10 cellular contexts compared by ENCODE assay signal in the genomic region with DNA sequence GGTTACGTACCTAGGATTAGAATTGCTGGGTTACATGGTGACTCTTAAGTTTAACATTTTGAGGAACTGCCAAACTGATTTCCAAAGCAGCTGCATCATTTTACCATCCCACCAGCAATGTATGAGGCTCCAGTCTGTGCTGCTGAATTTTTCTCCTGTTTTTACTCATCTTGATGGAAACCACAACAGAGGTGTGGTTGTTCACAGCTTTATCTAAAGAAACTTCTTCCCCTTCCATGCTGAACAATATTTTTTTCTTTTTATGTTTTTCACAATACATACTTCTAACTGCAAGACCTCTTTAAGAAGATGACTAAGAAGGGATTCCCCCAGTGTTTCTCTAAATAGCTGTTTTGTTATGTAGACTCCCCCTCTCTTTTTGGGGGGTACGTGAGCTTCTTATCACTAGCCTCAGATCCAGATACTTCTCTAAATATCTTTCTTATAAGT. TPM values are rescaled to one million over a fixed set of nuclear protein-coding genes. Genes with fewer than 3 reads are reported as not detected.
A peak's percentile ranks its signal among the peaks of the same experiment; 100 is the strongest.
DNase-seq lines count a peak whose midpoint lies in the region; ATAC-seq, FAIRE-seq and TF ChIP-seq lines count a peak whose summit lies in the region.
"Had no signal": no experiment of that assay in that cellular context is flagged by ENCODE, and none has a peak within 500 bp of the region (broad histone marks: within the 10 kb centered on the region; RNA-seq: fewer than 3 reads in every experiment).

No MANE protein-coding gene starts in this region.

- H3K36me3 ChIP-seq in breast epithelium (no peaks in the 10 kb centered on the region), GM12878 (ENCODE audit: control insufficient read depth in 2 of 2, insufficient read depth in 2 of 2, low read length in 1 of 2) (peaks cover 4 to 6% of the 10 kb centered on the region in 2 experiments), tibial nerve (peaks cover 0 to 72% (median 0%) of the 10 kb centered on the region in 3 donors), pancreas (peaks cover 0 to 39% (median 0%) of the 10 kb centered on the region in 3 donors)

- peak overlapping the region; percentile 10; the same call in 1 of the 2 replicates for H2AFZ ChIP-seq in GM12878 (ENCODE audit: control insufficient read depth, low read depth, low read length)
- H2AFZ ChIP-seq: parathyroid adenoma had no signal

- H3K4me1 ChIP-seq in breast epithelium (no peaks in the 10 kb centered on the region), GM12878 (ENCODE audit: control insufficient read depth, insufficient read depth, low read length) (peaks cover 43% of the 10 kb centered on the region), tibial nerve (peaks cover 0 to 39% (median 18%) of the 10 kb centered on the region in 4 donors), pancreas (no peaks in the 10 kb centered on the region)
- H3K4me1 ChIP-seq: parathyroid adenoma had no signal

- no peaks in the 10 kb centered on the region for H3K27me3 ChIP-seq in breast epithelium
- H3K27me3 ChIP-seq in GM12878 (replicated peaks in 1 of 2; ENCODE audit: control insufficient read depth in 2 of 2, insufficient read depth in 2 of 2, low read length in 1 of 2): no peaks in the 10 kb centered on the region
- H3K27me3 ChIP-seq in tibial nerve: no peaks in the 10 kb centered on the region
- no peaks in the 10 kb centered on the region for H3K27me3 ChIP-seq in pancreas

- peaks cover 50% of the 10 kb centered on the region for H3K4me1 Mint-ChIP-seq in MCF 10A (ENCODE audit: insufficient read depth, unreplicated experiment)

- H4K20me1 ChIP-seq in GM12878 (ENCODE audit: control insufficient read depth, insufficient read depth): no peaks in the 10 kb centered on the region

- no peaks in the 10 kb centered on the region for H3K79me2 ChIP-seq in GM12878 (ENCODE audit: control insufficient read depth, insufficient read depth, low read length)
- H3K79me2 ChIP-seq: parathyroid adenoma had no signal

- H3K4me3 Mint-ChIP-seq in MCF 10A (ENCODE audit: unreplicated experiment): no peak overlapping the region

- SMC1A ChIA-PET in GM12878 (lab: Charles Lee; ENCODE audit: uncharacterized antibody, unreplicated experiment): interaction anchor here (0.6 to 11.0 kb wide), 34 partner anchors 10 to 629 kb away, joined by 3 to 141 read pairs (median 4); a partner anchor contains a TSS

- peaks cover 83% of the 10 kb centered on the region for H3K36me3 Mint-ChIP-seq in MCF 10A (ENCODE audit: insufficient read depth, unreplicated experiment)

- BruUV-seq in MCF 10A (replicated peaks; lab: Mats Ljungman, UMichigan) (no TSS peak), GM12878 (replicated peaks; lab: Mats Ljungman, UMichigan) (no TSS peak)

- peak; percentile 89 for FAIRE-seq in GM12878 (lab: Jason Lieb, UNC)
- no peak for FAIRE-seq in pancreas (lab: Jason Lieb, UNC)

- ATAC-seq in HG03460 (IDR thresholded peaks at IDR 0.05; ENCODE audit: unreplicated experiment) (peak; percentile 41), GM12878 (peak; percentile 70), pancreas (no peak)

- H3K9me3 ChIP-seq in breast epithelium: no peaks in the 10 kb centered on the region
- no peaks in the 10 kb centered on the region for H3K9me3 ChIP-seq in GM12878 (replicated peaks; ENCODE audit: control insufficient read depth, insufficient read depth, low read length)
- no peaks in the 10 kb centered on the region for H3K9me3 ChIP-seq in tibial nerve
- H3K9me3 ChIP-seq in pancreas: no peaks in the 10 kb centered on the region

- RAD21 ChIA-PET in GM12878 (lab: Charles Lee; ENCODE audit: unreplicated experiment): interaction anchor here (0.9 to 6.8 kb wide), 14 partner anchors 24 to 254 kb away, joined by 3 to 144 read pairs (median 6); a partner anchor contains a TSS

- H3K4me3 ChIP-seq in breast epithelium (no peak overlapping the region), GM12878 (peak overlapping the region; percentile 17; the same call in 1 of the 2 replicates), tibial nerve (no peak overlapping the region), pancreas (no peak overlapping the region)

- H3K27ac ChIP-seq in breast epithelium (no peak overlapping the region), GM12878 (ENCODE audit: control insufficient read depth, insufficient read depth) (peak overlapping the region; percentile 68), tibial nerve (peak overlapping the region in 3 of 4 donors; percentile 53 to 76 (median 66)), pancreas (no peak overlapping the region)
- H3K27ac ChIP-seq: parathyroid adenoma had no signal

- peak overlapping the region; percentile 43 for H3K4me2 ChIP-seq in GM12878 (ENCODE audit: control insufficient read depth, insufficient read depth)

- intact Hi-C loops in MCF 10A (cut with micrococcal nuclease): loop anchor here (2.0 to 10.0 kb wide), 2 partner anchors 19 to 49 kb away; a partner anchor contains a TSS
- intact Hi-C loops in breast epithelium (cut with DNase I; ENCODE audit: low total_unique reads): no loop called here
- intact Hi-C loops in GM12878 (cut with micrococcal nuclease; ENCODE audit: unreplicated experiment): loop anchor here (1.0 to 5.0 kb wide), 2 partner anchors 23 to 176 kb away; no protein-coding TSS in a partner anchor
- intact Hi-C loops in pancreas (cut with DNase I): loop anchor here in 1 of 3 donors (5.0 kb wide), 1 partner anchor 101 kb away; no protein-coding TSS in a partner anchor

- POLR2A ChIA-PET in MCF 10A (lab: Yijun Ruan, JAX): interaction anchor here (0.6 to 5.7 kb wide), 6 partner anchors 18 to 105 kb away, joined by 3 to 99 read pairs (median 4); a partner anchor contains a TSS
- POLR2A ChIA-PET in GM12878 (lab: Charles Lee): interaction anchor here (1.1 to 3.0 kb wide), 6 partner anchors 23 to 171 kb away, joined by 3 to 9 read pairs (median 6); a partner anchor contains a TSS

- no peak for TF ChIP-seq RAD21 in GM12878 (IDR thresholded peaks at IDR 0.05; ENCODE audit: insufficient read depth, low read depth, low read length)

- TF ChIP-seq EP300 in GM12878 (IDR thresholded peaks at IDR 0.05; ENCODE audit: borderline replicate concordance in 1 of 2, control insufficient read depth in 1 of 2, low read depth in 2 of 2, low read length in 2 of 2) (peak in 1 of 2 experiments; percentile 60; a peak in 1 of 4 replicates), tibial nerve (IDR thresholded peaks at IDR 0.05) (no peak)

- WGBS in GM12878 (ENCODE audit: insufficient coverage, insufficient replicate concordance, low lambda C conversion rate, missing lambda C conversion rate): 41% methylated on average over 2 of the region's 2 CpGs
- 51% methylated on average over 2 of the region's 2 CpGs for WGBS in tibial nerve, 2 donors
- WGBS in pancreas, 2 donors: 76 to 77% methylated on average over 2 of the region's 2 CpGs

- TF ChIP-seq CTCF in MCF 10A (IDR thresholded peaks at IDR 0.05; ENCODE audit: unreplicated experiment) (no peak), breast epithelium (IDR thresholded peaks at IDR 0.05) (no peak), GM12878 (IDR thresholded peaks at IDR 0.05 in 2 of 3, conservative IDR thresholded peaks at IDR 0.05 in 1 of 3; ENCODE audit: control insufficient read depth in 2 of 3, extremely low read depth in 1 of 3, insufficient read depth in 1 of 3, low read depth in 3 of 3, low read length in 3 of 3) (no peak), tibial nerve (IDR thresholded peaks at IDR 0.05) (no peak), pancreas (IDR thresholded peaks at IDR 0.05) (no peak)

- no peaks in the 10 kb centered on the region for H3K27me3 Mint-ChIP-seq in MCF 10A (ENCODE audit: insufficient read depth, unreplicated experiment)

- H3K9ac ChIP-seq in GM12878 (ENCODE audit: control insufficient read depth, insufficient read depth, low read length): peak overlapping the region; percentile 13; the same call in 1 of the 2 replicates
- H3K9ac ChIP-seq: parathyroid adenoma had no signal

- DNase-seq in MCF 10A (ENCODE audit: unreplicated experiment) (no peak), breast epithelium (ENCODE audit: low spot score in 2 of 2) (no peak), GM12878 (ENCODE audit: low read depth, low spot score) (peak; percentile 76), tibial nerve (ENCODE audit: low spot score in 2 of 2) (no peak), pancreas (no peak), NCI-H82 treated with DMSO at 0.1 percent for 48 hours (lab: John Stamatoyannopoulos, UW; ENCODE audit: unreplicated experiment) (no peak)
- no peak for DNase-seq in stimulated activated naive CD4-positive, alpha-beta T cell (lab: John Stamatoyannopoulos, UW)
- DNase-seq: NCI-H1105 had no signal

- in situ Hi-C loops in GM12878 (cut with MboI): loop anchor here (5.0 to 10.0 kb wide), 2 partner anchors 106 to 259 kb away; no protein-coding TSS in a partner anchor

- CTCF ChIA-PET in MCF 10A (lab: Yijun Ruan, JAX) (interaction anchor here (0.6 to 10.4 kb wide), 14 partner anchors 10 to 254 kb away, joined by 3 to 232 read pairs (median 4); a partner anchor contains a TSS), GM12878 (lab: Yijun Ruan, JAX) (interaction anchor here (0.6 to 10.8 kb wide), 26 partner anchors 9 to 1006 kb away, joined by 3 to 144 read pairs (median 4); a partner anchor contains a TSS)

- TF ChIP-seq POLR2A in breast epithelium (IDR thresholded peaks at IDR 0.05) (no peak), GM12878 (IDR thresholded peaks at IDR 0.05; ENCODE audit: low read depth, low read length) (no peak), tibial nerve (IDR thresholded peaks at IDR 0.05) (no peak)

- no peaks in the 10 kb centered on the region for H3K9me3 Mint-ChIP-seq in MCF 10A (ENCODE audit: unreplicated experiment)

- H3K27ac Mint-ChIP-seq in MCF 10A (ENCODE audit: low read depth, unreplicated experiment): peak overlapping the region; percentile 97

RNA-seq across cellular contexts. Expression of a gene that starts 24.0 kb away (rescaled TPM):
- 25.8 and 26.9 TPM in 2 replicates for total RNA-seq in MCF 10A (2022)
- total RNA-seq in breast epithelium: 10 to 100 TPM; 19.8 to 34.7 (median 29.0) TPM
- 41.0 and 43.6 TPM in 2 replicates for total RNA-seq in GM12878 (2013; cell fraction: nucleolus; rRNA removed)
- total RNA-seq in GM12878 (2014; rRNA removed): 11.6 and 13.3 TPM in 2 replicates
- 12.9 and 13.5 TPM in 2 replicates for total RNA-seq in GM12878 (2014; rRNA removed; fragmentation: Illumina TruSeq; extraction: Trizol)
- total RNA-seq in GM12878 (2021): 14.1 and 14.3 TPM in 2 replicates
- 4.6 TPM for polyA plus RNA-seq in GM12878 (2011; ENCODE audit: low read depth)
- 13.9 and 14.8 TPM in 2 replicates for polyA plus RNA-seq in GM12878 (2011; rRNA removed)
- 11.4 and 13.8 TPM in 2 replicates for polyA plus RNA-seq in GM12878 (2011; cell fraction: cytosol; rRNA removed)
- polyA plus RNA-seq in GM12878 (2011; cell fraction: nucleus; rRNA removed): 13.3 and 14.6 TPM in 2 replicates
- polyA plus RNA-seq in GM12878 (2012): 5.6 and 8.9 TPM in 2 replicates
- 12.5 and 13.2 TPM in 2 replicates for polyA plus RNA-seq in GM12878 (2014; fragmentation: Illumina TruSeq; extraction: Trizol)
- polyA plus RNA-seq in GM12878 (2014; fragmentation: Nextera tagmentation; extraction: Ambion mirVana): 1 to 10 TPM; 5.3 to 5.8 TPM
- polyA plus RNA-seq in GM12878 (2014; rRNA removed): 10.6 and 15.7 TPM in 2 replicates
- 10 to 100 TPM; 11.9 to 12.5 TPM for polyA plus RNA-seq in GM12878 (2016; fragmentation: Nextera tagmentation; extraction: Ambion mirVana)
- polyA minus RNA-seq in GM12878 (2011; rRNA and poly(A)+ RNA removed): 22.6 and 25.8 TPM in 2 replicates
- polyA minus RNA-seq in GM12878 (2011; cell fraction: cytosol; rRNA and poly(A)+ RNA removed): 6.4 and 7.3 TPM in 2 replicates
- polyA minus RNA-seq in GM12878 (2011; cell fraction: nucleus; rRNA and poly(A)+ RNA removed): 11.4 and 19.8 TPM in 2 replicates
- total RNA-seq in tibial nerve: 100 to 1,000 TPM in 1 of 4 donors, 10 to 100 TPM in 3; 45.9 to 122 (median 61.8) TPM
- total RNA-seq in pancreas: 10 to 100 TPM in 1 of 6 donors, 1 to 10 TPM in 5; 5.9 to 12.8 (median 8.3) TPM
- 1 to 10 TPM; 4.1 to 4.6 TPM for polyA plus RNA-seq in pancreas

RNA-seq across cellular contexts. Expression of a gene that starts 47.7 kb away (rescaled TPM):
- 2.2 and 3.6 TPM in 2 replicates for total RNA-seq in MCF 10A (2022)
- under 1 TPM; 0.59 to 0.98 (median 0.64) TPM for total RNA-seq in breast epithelium
- 1.3 and 1.9 TPM in 2 replicates for total RNA-seq in GM12878 (2013; cell fraction: nucleolus; rRNA removed)
- 0.44 and 0.73 TPM in 2 replicates for total RNA-seq in GM12878 (2014; rRNA removed)
- total RNA-seq in GM12878 (2014; rRNA removed; fragmentation: Illumina TruSeq; extraction: Trizol): 0.54 and 0.78 TPM in 2 replicates
- 0.56 and 0.58 TPM in 2 replicates for total RNA-seq in GM12878 (2021)
- polyA plus RNA-seq in GM12878 (2011; ENCODE audit: low read depth): 0.20 TPM
- polyA plus RNA-seq in GM12878 (2011; rRNA removed): 0.48 and 1.0 TPM in 2 replicates
- polyA plus RNA-seq in GM12878 (2011; cell fraction: cytosol; rRNA removed): 0.13 and 0.28 TPM in 2 replicates
- polyA plus RNA-seq in GM12878 (2011; cell fraction: nucleus; rRNA removed): 0.55 and 0.83 TPM in 2 replicates
- polyA plus RNA-seq in GM12878 (2012): 0.39 and 0.65 TPM in 2 replicates
- 0.50 and 0.57 TPM in 2 replicates for polyA plus RNA-seq in GM12878 (2014; fragmentation: Illumina TruSeq; extraction: Trizol)
- under 1 TPM; 0.06 to 0.26 TPM for polyA plus RNA-seq in GM12878 (2014; fragmentation: Nextera tagmentation; extraction: Ambion mirVana)
- polyA plus RNA-seq in GM12878 (2014; rRNA removed): 0.47 and 0.57 TPM in 2 replicates
- polyA plus RNA-seq in GM12878 (2016; fragmentation: Nextera tagmentation; extraction: Ambion mirVana): 1 to 10 TPM in 1 of 2 experiments, under 1 TPM in 1; 0.45 to 1.1 TPM
- polyA minus RNA-seq in GM12878 (2011; rRNA and poly(A)+ RNA removed): 0.37 TPM in 1 of 2 replicates, not detected in the other
- not detected in 2 replicates for polyA minus RNA-seq in GM12878 (2011; cell fraction: cytosol; rRNA and poly(A)+ RNA removed)
- 0.36 and 0.57 TPM in 2 replicates for polyA minus RNA-seq in GM12878 (2011; cell fraction: nucleus; rRNA and poly(A)+ RNA removed)
- 10 to 100 TPM in 1 of 4 donors, 1 to 10 TPM in 3; 6.9 to 12.2 (median 9.1) TPM for total RNA-seq in tibial nerve
- 1 to 10 TPM; 1.5 to 2.9 (median 2.6) TPM for total RNA-seq in pancreas
- polyA plus RNA-seq in pancreas: 1 to 10 TPM; 2.6 to 3.3 TPM

Comparison
In these comparisons a context has a peak if more than half of its experiments do, and no peak if none do; other contexts are left out.
1. H3K27ac ChIP-seq: peak in GM12878 (single experiment) and tibial nerve (3 of 4); none in breast epithelium (0 of 2) and pancreas (0 of 4).
2. ATAC-seq: peak in HG03460 (single experiment) and GM12878 (single experiment); none in pancreas (0 of 4).